8 cellular contexts compared by ENCODE assay signal in the genomic region with DNA sequence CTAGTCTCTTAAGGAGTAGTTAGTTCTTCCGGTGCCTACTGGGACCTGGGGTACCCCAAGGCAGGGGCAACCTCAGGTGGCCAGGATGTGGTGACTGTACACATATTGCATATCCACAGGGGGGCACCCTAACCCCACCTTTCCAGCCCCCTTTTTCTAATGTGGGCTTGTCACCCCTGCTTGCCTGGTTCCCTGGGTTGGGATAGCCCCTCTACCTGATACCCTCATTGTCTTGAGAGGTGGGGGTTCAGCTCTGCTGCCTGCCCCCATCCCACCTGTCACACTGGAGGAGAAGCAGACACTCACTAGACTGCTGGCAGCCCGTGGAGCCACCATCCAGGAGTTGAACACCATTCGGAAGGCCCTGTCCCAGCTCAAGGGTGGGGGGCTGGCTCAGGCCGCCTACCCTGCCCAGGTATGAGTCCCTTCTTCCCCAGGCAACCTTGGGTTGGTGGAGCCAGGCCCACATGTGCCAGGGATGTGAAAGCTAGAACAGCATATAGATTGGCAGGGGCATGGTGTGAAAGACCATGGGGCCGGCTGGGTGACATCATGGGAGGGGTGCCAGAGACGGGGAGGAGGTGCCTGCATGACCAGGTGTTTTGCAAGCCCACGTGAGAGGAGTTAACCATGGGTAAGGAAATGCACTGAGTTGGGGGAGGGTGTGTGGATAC. TPM values are rescaled to one million over a fixed set of nuclear protein-coding genes. Genes with fewer than 3 reads are reported as not detected.
DNase-seq lines count a peak whose midpoint lies in the region; ATAC-seq, FAIRE-seq and TF ChIP-seq lines count a peak whose summit lies in the region.

No MANE protein-coding gene starts in this region.

- ATAC-seq in RWPE2 (ENCODE audit: low read depth) (no peak), pancreas (no peak), HG03108 (IDR thresholded peaks at IDR 0.05; ENCODE audit: unreplicated experiment) (no peak)

- 50 to 62% methylated on average over 7 of the region's 7 CpGs for WGBS in pancreas, 2 donors

- peak; percentile 40 for TF ChIP-seq CTCF in RWPE2 (IDR thresholded peaks at IDR 0.05; ENCODE audit: poor library complexity, severe bottlenecking)
- TF ChIP-seq CTCF in cardiac fibroblast (IDR thresholded peaks at IDR 0.05; ENCODE audit: low read depth, low read length): peak; percentile 38
- TF ChIP-seq CTCF in pancreas (IDR thresholded peaks at IDR 0.05): peak in 3 of 4 donors; percentile 16 to 34 (median 31)

- no peak for FAIRE-seq in pancreas (lab: Jason Lieb, UNC)

- intact Hi-C loops in pancreas (cut with DNase I): loop anchor here in 1 of 3 donors (5.0 kb wide), 1 partner anchor 51 kb away; no protein-coding TSS in a partner anchor

- DNase-seq in NK-92 treated with Interleukin-12 subunit alpha and Interleukin-12 subunit beta, amount 100 ng/mL, for 24 hours (lab: John Stamatoyannopoulos, UW): peak; percentile 11
- DNase-seq in NK-92 (lab: John Stamatoyannopoulos, UW; ENCODE audit: unreplicated experiment) (no peak), RWPE2 (ENCODE audit: low spot score) (no peak), cardiac fibroblast (ENCODE audit: low read depth in 2 of 2) (peak in 1 of 2 donors; percentile 39), pancreas (peak in 4 of 6 donors; percentile 38 to 71 (median 50)), NCI-H1436 (lab: John Stamatoyannopoulos, UW) (no peak), NCI-H187 (lab: John Stamatoyannopoulos, UW) (no peak)

- no peak overlapping the region for H3K4me3 ChIP-seq in RWPE2 (ENCODE audit: severe bottlenecking)
- no peak overlapping the region for H3K4me3 ChIP-seq in cardiac fibroblast (replicated peaks in 1 of 2; ENCODE audit: low read depth in 2 of 2, low read length in 2 of 2)
- no peak overlapping the region for H3K4me3 ChIP-seq in pancreas

- H3K27ac ChIP-seq in RWPE2 (ENCODE audit: poor library complexity, severe bottlenecking) (no peak overlapping the region), pancreas (no peak overlapping the region)

- H3K36me3 ChIP-seq in RWPE2 (ENCODE audit: low read depth) (no peaks in the 10 kb centered on the region), pancreas (peaks cover 0 to 5% (median 0%) of the 10 kb centered on the region in 3 donors)

- H3K4me1 ChIP-seq in RWPE2 (ENCODE audit: insufficient read depth, poor library complexity, severe bottlenecking): peaks cover 10% of the 10 kb centered on the region
- peaks cover 28 to 36% (median 31%) of the 10 kb centered on the region in 3 donors for H3K4me1 ChIP-seq in pancreas

- H3K27me3 ChIP-seq in RWPE2 (ENCODE audit: insufficient read depth, poor library complexity, severe bottlenecking): no peaks in the 10 kb centered on the region
- H3K27me3 ChIP-seq in pancreas: no peaks in the 10 kb centered on the region

- no peaks in the 10 kb centered on the region for H3K9me3 ChIP-seq in RWPE2 (ENCODE audit: severe bottlenecking)
- no peaks in the 10 kb centered on the region for H3K9me3 ChIP-seq in pancreas

RNA-seq across cellular contexts. Expression of gene GLYCTK, which starts 4.0 kb away (rescaled TPM):
- 10 to 100 TPM in 1 of 6 donors, 1 to 10 TPM in 5; 4.1 to 11.6 (median 6.8) TPM for total RNA-seq in pancreas
- polyA plus RNA-seq in pancreas: 10 to 100 TPM; 13.8 to 19.3 TPM

RNA-seq across cellular contexts. Expression of gene WDR82, which starts 13.2 kb away (rescaled TPM):
- total RNA-seq in pancreas: 10 to 100 TPM; 15.1 to 32.1 (median 19.6) TPM
- polyA plus RNA-seq in pancreas: 10 to 100 TPM in 1 of 2 donors, 1 to 10 TPM in 1; 9.0 to 18.5 TPM

RNA-seq across cellular contexts. Expression of gene DNAH1, which starts 24.5 kb away (rescaled TPM):
- total RNA-seq in pancreas: 1 to 10 TPM; 2.9 to 5.1 (median 4.1) TPM
- 10 to 100 TPM in 1 of 2 donors, 1 to 10 TPM in 1; 8.1 to 11.4 TPM for polyA plus RNA-seq in pancreas

RNA-seq across cellular contexts. Expression of gene PPM1M, which starts 46.1 kb away (rescaled TPM):
- 10 to 100 TPM in 1 of 6 donors, 1 to 10 TPM in 5; 4.0 to 15.2 (median 6.7) TPM for total RNA-seq in pancreas
- 10 to 100 TPM in 1 of 2 donors, 1 to 10 TPM in 1; 9.2 to 11.8 TPM for polyA plus RNA-seq in pancreas

RNA-seq across cellular contexts. Expression of gene TWF2, which starts 52.7 kb away (rescaled TPM):
- 10 to 100 TPM in 4 of 6 donors, 1 to 10 TPM in 2; 8.9 to 26.8 (median 11.3) TPM for total RNA-seq in pancreas
- polyA plus RNA-seq in pancreas: 10 to 100 TPM; 12.9 to 15.9 TPM

Comparison
In these comparisons a context has a peak if more than half of its experiments do, and no peak if none do; other contexts are left out.
1. DNase-seq: peak in NK-92 treated with Interleukin-12 subunit alpha and Interleukin-12 subunit beta, amount 100 ng/mL, for 24 hours (single experiment) and pancreas (4 of 6); none in NK-92 (single experiment), RWPE2 (single experiment), NCI-H1436 (single experiment) and NCI-H187 (0 of 2).
2. Peak in every context shown above with its lines, with median percentiles within 50 percentile points of each other: CTCF ChIP-seq.